In the genomic region with DNA sequence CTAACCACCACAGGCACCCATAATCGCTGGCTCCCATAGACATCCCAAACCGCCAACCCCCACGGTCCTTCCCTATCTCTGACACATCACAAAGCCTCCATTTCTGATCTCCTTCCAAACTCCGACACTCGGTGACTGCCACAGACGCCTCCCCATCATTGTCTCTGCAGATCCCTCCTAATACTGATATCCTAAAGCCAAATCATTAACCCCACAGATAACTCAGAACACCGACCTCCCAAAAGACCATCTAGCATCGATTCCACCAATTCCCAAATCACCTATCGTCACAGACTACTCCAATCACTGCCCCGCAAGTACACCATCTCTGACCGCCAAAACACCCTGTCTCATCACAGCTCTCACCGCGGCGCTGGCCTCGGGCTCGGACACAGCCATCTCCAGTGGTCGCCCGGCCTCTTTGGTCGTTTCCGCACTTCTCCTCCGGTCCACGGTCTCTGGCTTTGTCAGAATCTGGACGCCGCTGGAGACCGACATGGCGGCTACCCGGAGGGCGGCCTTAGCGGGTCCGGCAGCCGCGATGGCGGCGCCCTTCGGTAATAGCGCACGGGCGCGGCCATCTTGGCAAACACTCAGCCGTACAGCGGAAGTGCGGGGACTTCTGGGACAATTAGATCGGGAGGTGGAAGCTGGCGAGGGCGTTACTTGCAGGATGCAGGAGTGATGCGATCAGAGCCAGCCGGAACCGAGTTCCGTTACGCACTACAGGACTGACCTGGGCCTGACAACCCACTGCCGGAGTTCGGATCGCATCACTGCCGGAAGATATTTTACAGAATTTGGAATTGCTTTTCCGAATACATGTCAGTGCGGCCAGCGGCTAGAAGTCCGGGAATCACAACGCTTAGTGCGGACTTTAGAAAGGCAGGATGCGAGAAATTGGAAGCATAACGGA, we compare ENCODE assay signal across 8 cellular contexts. TPM values are rescaled to one million over a fixed set of nuclear protein-coding genes. Genes with fewer than 3 reads are reported as not detected.
DNase-seq lines count a peak whose midpoint lies in the region; ATAC-seq, FAIRE-seq and TF ChIP-seq lines count a peak whose summit lies in the region.

A gene (minus strand): TSS at position 534 of the 916 bp plus-strand sequence. CDS start 36 bp downstream, at position 498.

- no peaks in the 10 kb centered on the region for H3K27me3 Mint-ChIP-seq in neural crest cell (ENCODE audit: low read depth)

- no peaks in the 10 kb centered on the region for H3K36me3 Mint-ChIP-seq in neural crest cell (ENCODE audit: low read depth)

- H3K9me3 Mint-ChIP-seq in neural crest cell = peaks cover 2% of the 10 kb centered on the region

- ATAC-seq in GM19455 (IDR thresholded peaks at IDR 0.05; ENCODE audit: unreplicated experiment) = peak; percentile 97
- ATAC-seq in stimulated activated naive CD8-positive, alpha-beta T cell treated with anti-CD3 and anti-CD28 coated beads, Interleukin-15, Interleukin-2, amounts not matched to agents 100 U/mL and 50 U/mL, for 24 hours = peak; percentile 98

- no peak for FAIRE-seq in frontal cortex (lab: Jason Lieb, UNC)

- no peaks in the 10 kb centered on the region for H3K4me1 Mint-ChIP-seq in neural crest cell

- no peak for TF ChIP-seq CTCF in AG09319 (IDR thresholded peaks at IDR 0.05; ENCODE audit: low read depth, low read length)
- TF ChIP-seq CTCF in neural crest cell (conservative IDR thresholded peaks at IDR 0.05) = no peak

- no peak within 1 kb of the TSS for H3K4me3 Mint-ChIP-seq in neural crest cell

- H3K27ac Mint-ChIP-seq in neural crest cell (ENCODE audit: unreplicated experiment) = no peak within 1 kb of the TSS

- DNase-seq in AG09319 (ENCODE audit: extremely low read depth, low read depth) (peak; percentile 88), HT1080 (ENCODE audit: low read depth) (peak; percentile 91), RPMI7951 (ENCODE audit: low read depth) (peak; percentile 92), frontal cortex (ENCODE audit: low spot score in 2 of 2) (peak; percentile 86 to 89), neural crest cell (ENCODE audit: low read depth, low spot score) (peak; percentile 92)
- DNase-seq in activated naive CD4-positive, alpha-beta T cell (lab: John Stamatoyannopoulos, UW) = peak; percentile 17 to 54 (median 28)
- DNase-seq in stimulated activated naive CD8-positive, alpha-beta T cell treated with anti-CD3 and anti-CD28 coated beads, Interleukin-15, Interleukin-2, amounts not matched to agents 100 U/mL and 50 U/mL, for 24 hours = peak; percentile 78

RNA-seq across cellular contexts. Expression of the gene that starts here (rescaled TPM):
- 0.94 and 1.2 TPM in 2 replicates for total RNA-seq in HT1080 (2014; rRNA removed; shearing (Covaris generic))
- polyA plus RNA-seq in HT1080 (2015; cell fraction: cytosol; rRNA removed) = 2.2 and 2.3 TPM in 2 replicates
- polyA plus RNA-seq in HT1080 (2015; cell fraction: nucleus; rRNA removed) = 2.0 and 2.6 TPM in 2 replicates
- 5.1 and 6.0 TPM in 2 replicates for total RNA-seq in RPMI7951 (2014; rRNA removed; shearing (Covaris generic))
- total RNA-seq in frontal cortex (22.8 TPM), neural crest cell (8.4 and 8.6 TPM in 2 replicates)

Comparison
In these comparisons a context has a peak if more than half of its experiments do, and no peak if none do; other contexts are left out.
1. Peak in every context shown above with its lines: DNase-seq and ATAC-seq.
2. DNase-seq: peak in every context shown above with its lines; median percentile 92 in RPMI7951; 92 in neural crest cell; 91 in HT1080; 88 in AG09319; 88 in frontal cortex; 78 in stimulated activated naive CD8-positive, alpha-beta T cell treated with anti-CD3 and anti-CD28 coated beads, Interleukin-15, Interleukin-2, amounts not matched to agents 100 U/mL and 50 U/mL, for 24 hours; 28 in activated naive CD4-positive, alpha-beta T cell.